Comparison of ENCODE assay signal across 8 cellular contexts in the genomic region with DNA sequence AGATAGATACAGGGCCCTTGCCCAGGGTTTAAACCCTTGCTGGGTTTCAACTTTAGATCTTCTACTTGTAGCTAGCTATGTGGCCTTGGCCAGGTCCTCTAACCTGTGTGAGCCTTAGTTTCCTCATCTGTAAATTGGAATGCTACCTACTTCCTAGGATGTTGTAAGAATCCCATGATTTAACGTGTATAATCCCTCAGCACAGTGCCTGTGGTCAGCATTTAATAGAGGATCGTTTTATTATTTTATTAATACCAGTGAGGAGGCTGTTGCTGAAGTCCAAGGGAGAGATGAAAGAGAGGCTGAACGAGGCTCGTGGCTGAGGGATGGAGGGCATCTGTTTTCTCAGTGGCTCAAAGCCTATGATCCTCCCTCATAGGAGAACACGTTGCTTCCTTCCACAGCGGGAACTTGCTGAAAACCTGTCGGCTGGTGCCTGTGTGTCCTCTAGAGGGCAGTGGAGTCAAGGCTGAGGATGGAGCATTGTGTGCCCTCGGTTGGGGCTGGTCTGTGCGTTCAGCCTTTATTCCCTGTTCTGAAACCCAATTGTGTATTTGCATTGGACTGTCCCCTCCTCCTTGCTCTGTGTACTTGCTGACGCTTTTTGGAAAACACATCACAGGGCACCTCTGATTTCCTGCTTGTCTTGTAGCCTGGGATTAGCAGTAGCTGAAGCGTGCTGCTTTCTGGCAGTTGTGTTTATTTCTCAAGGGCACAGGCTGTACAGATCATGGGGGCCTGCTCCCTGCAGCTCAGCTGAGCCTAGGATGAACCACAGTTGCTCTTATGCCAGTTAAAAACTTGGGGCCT.
A peak's percentile ranks its signal among the peaks of the same experiment; 100 is the strongest.
DNase-seq lines count a peak whose midpoint lies in the region; ATAC-seq and TF ChIP-seq lines count a peak whose summit lies in the region.
"Not testable (repeated sequence)": the region's sequence is repeated elsewhere in the genome, so short reads cannot be mapped to it uniquely, and the experiment has no call there.

No MANE protein-coding gene starts in this region.

- not testable (repeated sequence) for H3K4me3 ChIP-seq in epithelial cell of proximal tubule (ENCODE audit: low read depth, low read length); mucosa of descending colon

- not testable (repeated sequence) for H3K27ac Mint-ChIP-seq in activated T-helper 2 cell treated with anti-CD3 and anti-CD28 coated beads, Interferon-gamma antibody, Interleukin-2, Interleukin-4, amounts not matched to agents 10 μg/mL and 5 μg/mL and 100 μg/mL, durations not matched to agents 14 hours and 24 hours and 36 hours

- H3K36me3 ChIP-seq in mucosa of descending colon (ENCODE audit: low read depth), result not testable (repeated sequence)

- not testable (repeated sequence) for H3K4me1 Mint-ChIP-seq in activated T-helper 2 cell treated with anti-CD3 and anti-CD28 coated beads, Interferon-gamma antibody, Interleukin-2, Interleukin-4, amounts not matched to agents 10 μg/mL and 5 μg/mL and 100 μg/mL, durations not matched to agents 14 hours and 24 hours and 36 hours (ENCODE audit: low read depth)

- ATAC-seq in GM21381 (IDR thresholded peaks at IDR 0.05; ENCODE audit: unreplicated experiment) (peak; percentile 76), HG03039 (IDR thresholded peaks at IDR 0.05; ENCODE audit: unreplicated experiment) (peak; percentile 67), mucosa of descending colon (peak; percentile 94)

- H3K27me3 Mint-ChIP-seq in activated T-helper 2 cell treated with anti-CD3 and anti-CD28 coated beads, Interferon-gamma antibody, Interleukin-2, Interleukin-4, amounts not matched to agents 10 μg/mL and 5 μg/mL and 100 μg/mL, durations not matched to agents 14 hours and 24 hours and 36 hours (ENCODE audit: low read depth), result not testable (repeated sequence)

- H3K4me1 ChIP-seq in mucosa of descending colon (ENCODE audit: low read depth), result not testable (repeated sequence)

- H3K4me3 Mint-ChIP-seq in activated T-helper 2 cell treated with anti-CD3 and anti-CD28 coated beads, Interferon-gamma antibody, Interleukin-2, Interleukin-4, amounts not matched to agents 10 μg/mL and 5 μg/mL and 100 μg/mL, durations not matched to agents 14 hours and 24 hours and 36 hours (ENCODE audit: low read depth), result not testable (repeated sequence)

- peak; percentile 3 for DNase-seq in T follicular helper cell (ENCODE audit: low read depth)
- peak; percentile 26 for DNase-seq in activated T-helper 2 cell treated with anti-CD3 and anti-CD28 coated beads, Interferon-gamma antibody, Interleukin-2, Interleukin-4, amounts not matched to agents 10 μg/mL and 5 μg/mL and 100 μg/mL, durations not matched to agents 14 hours and 24 hours and 36 hours (ENCODE audit: low spot score)
- not testable (repeated sequence) for DNase-seq in epithelial cell of proximal tubule (ENCODE audit: low read depth)
- peak in 1 of 3 donors; percentile 17 for DNase-seq in mucosa of descending colon
- peak; percentile 35 for DNase-seq in stimulated activated CD8-positive, alpha-beta memory T cell treated with anti-CD3 and anti-CD28 coated beads, Interleukin-4, amount 100 ng/mL, for 48 hours

- H3K9me3 Mint-ChIP-seq in activated T-helper 2 cell treated with anti-CD3 and anti-CD28 coated beads, Interferon-gamma antibody, Interleukin-2, Interleukin-4, amounts not matched to agents 10 μg/mL and 5 μg/mL and 100 μg/mL, durations not matched to agents 14 hours and 24 hours and 36 hours, result not testable (repeated sequence)

- not testable (repeated sequence) for H3K9me3 ChIP-seq in mucosa of descending colon

- intact Hi-C loops in activated T-helper 2 cell treated with anti-CD3 and anti-CD28 coated beads, Interferon-gamma antibody, Interleukin-2, Interleukin-4, amounts not matched to agents 10 μg/mL and 5 μg/mL and 100 μg/mL, durations not matched to agents 14 hours and 24 hours and 36 hours (cut with micrococcal nuclease); mucosa of descending colon (cut with DNase I, micrococcal nuclease): not testable (repeated sequence)

- H3K36me3 Mint-ChIP-seq in activated T-helper 2 cell treated with anti-CD3 and anti-CD28 coated beads, Interferon-gamma antibody, Interleukin-2, Interleukin-4, amounts not matched to agents 10 μg/mL and 5 μg/mL and 100 μg/mL, durations not matched to agents 14 hours and 24 hours and 36 hours (ENCODE audit: low read depth), result not testable (repeated sequence)

- TF ChIP-seq CTCF in GM12874 (IDR thresholded peaks at IDR 0.05; ENCODE audit: insufficient read depth, low read depth, low read length) (0 out of 2 replicates have a peak, but pooled peaks have one; percentile 19), epithelial cell of proximal tubule (conservative IDR thresholded peaks at IDR 0.05; ENCODE audit: low read depth, low read length) (peak; percentile 21), mucosa of descending colon (IDR thresholded peaks at IDR 0.05) (peak; percentile 8)
